In genomic region chr5:53041740-53042139, GRCh38 we compare ENCODE assay signal across 23 cellular contexts. TPM values are rescaled to one million over a fixed set of nuclear protein-coding genes. Genes with fewer than 3 reads are reported as not detected.
DNase-seq lines count a peak whose midpoint lies in the region; ATAC-seq and TF ChIP-seq lines count a peak whose summit lies in the region.
"Had no signal": no experiment of that assay in that cellular context is flagged by ENCODE, and none has a peak within 500 bp of the region (broad histone marks: within the 10 kb centered on the region; RNA-seq: fewer than 3 reads in every experiment).

No MANE protein-coding gene starts in this region.

- no peaks in the 10 kb centered on the region for H3K27me3 ChIP-seq in ACC112 (ENCODE audit: insufficient read depth, low read length)
- no peaks in the 10 kb centered on the region for H3K27me3 ChIP-seq in BLaER1 treated with 17β-estradiol and CSF1 and Interleukin-3, amounts not matched to agents 10 nM and 100 nM
- no peaks in the 10 kb centered on the region for H3K27me3 ChIP-seq in Loucy (ENCODE audit: insufficient read depth, low read length, poor library complexity, severe bottlenecking)
- H3K27me3 ChIP-seq: adrenal gland, gastroesophageal sphincter had no signal

- peaks cover 10% of the 10 kb centered on the region for H3K79me2 ChIP-seq in ACC112 (ENCODE audit: control insufficient read depth, insufficient read depth, low read length, unreplicated experiment)
- no peaks in the 10 kb centered on the region for H3K79me2 ChIP-seq in Loucy (ENCODE audit: insufficient read depth, low read length)

- no peak for TF ChIP-seq CTCF in Loucy (conservative IDR thresholded peaks at IDR 0.05; ENCODE audit: low read length)
- no peak for TF ChIP-seq CTCF in GM13977 (IDR thresholded peaks at IDR 0.05; ENCODE audit: extremely low read depth, insufficient read depth, missing control alignments)

- H2AFZ ChIP-seq in ACC112 (ENCODE audit: low read length, unreplicated experiment) (peak overlapping the region; percentile 6), Loucy (ENCODE audit: low read length) (peak overlapping the region; percentile 49; the same call in 1 of the 2 replicates)

- no peaks in the 10 kb centered on the region for H4K20me1 ChIP-seq in BLaER1 treated with 17β-estradiol and CSF1 and Interleukin-3, amounts not matched to agents 10 nM and 100 nM
- H4K20me1 ChIP-seq in Loucy (ENCODE audit: insufficient read depth, low read length, poor library complexity, severe bottlenecking): no peaks in the 10 kb centered on the region

- intact Hi-C loops in left colon (cut with DNase I, micrococcal nuclease): no loop called here

- no peak for ATAC-seq in left colon
- ATAC-seq: gastroesophageal sphincter had no signal

- in situ Hi-C loops in GM13977 (cut with MboI; ENCODE audit: low pct_unique_long_range_greater_than_20kb, low sequenced_read_pairs, unreplicated experiment): no loop called here

- no peak overlapping the region for H3K9ac ChIP-seq in BLaER1 treated with 17β-estradiol and CSF1 and Interleukin-3, amounts not matched to agents 10 nM and 100 nM
- H3K9ac ChIP-seq in Loucy (ENCODE audit: low read depth, low read length, poor library complexity, severe bottlenecking): peak overlapping the region; percentile 11

- H3K27ac ChIP-seq in ACC112 (ENCODE audit: low read depth, low read length): no peak overlapping the region
- no peak overlapping the region for H3K27ac ChIP-seq in BLaER1 treated with 17β-estradiol and CSF1 and Interleukin-3, amounts not matched to agents 10 nM and 100 nM
- peak overlapping the region; percentile 95 for H3K27ac ChIP-seq in epithelial cell of prostate
- H3K27ac ChIP-seq: adrenal gland, gastroesophageal sphincter had no signal

- H3K9me3 ChIP-seq in BLaER1 treated with 17β-estradiol and CSF1 and Interleukin-3, amounts not matched to agents 10 nM and 100 nM (replicated peaks in 1 of 11): no peaks in the 10 kb centered on the region
- no peaks in the 10 kb centered on the region for H3K9me3 ChIP-seq in Loucy (ENCODE audit: insufficient read depth, low read depth, low read length)
- H3K9me3 ChIP-seq: adrenal gland, gastroesophageal sphincter, mucosa of descending colon had no signal

- H3K4me2 ChIP-seq in BLaER1 treated with 17β-estradiol and CSF1 and Interleukin-3, amounts not matched to agents 10 nM and 100 nM: peak overlapping the region in 6 of 11 experiments; percentile 6 to 61 (median 42); a peak in 8 of 22 replicates
- peak overlapping the region; percentile 55 for H3K4me2 ChIP-seq in Loucy (ENCODE audit: low read depth, low read length, poor library complexity, severe bottlenecking)

- H3K9me2 ChIP-seq in Loucy (replicated peaks; ENCODE audit: low read depth, low read length): no peaks in the 10 kb centered on the region

- H3K4me1 ChIP-seq in ACC112 (ENCODE audit: control insufficient read depth, insufficient read depth, low read length, unreplicated experiment): peaks cover 54% of the 10 kb centered on the region
- peaks cover 0 to 89% (median 43%) of the 10 kb centered on the region in 10 experiments; a peak in 16 of 20 replicates for H3K4me1 ChIP-seq in BLaER1 treated with 17β-estradiol and CSF1 and Interleukin-3, amounts not matched to agents 10 nM and 100 nM
- H3K4me1 ChIP-seq in Loucy (ENCODE audit: insufficient read depth, low read length, poor library complexity, severe bottlenecking): peaks cover 49% of the 10 kb centered on the region

- no peak for DNase-seq in epithelial cell of prostate (ENCODE audit: low read depth, low spot score)
- DNase-seq in GM13977 (ENCODE audit: low spot score): no peak
- DNase-seq in left colon: no peak
- no peak for DNase-seq in RKO (ENCODE audit: low spot score)
- DNase-seq: activated T-cell treated with anti-CD3 and anti-CD28 coated beads, Interleukin-2, amount 50 U/mL, for 4 hours; adrenal gland; C1 segment of cervical spinal cord; cerebellar nuclear complex; dermis blood vessel endothelial cell; GDM1; hippocampal formation; mucosa of descending colon; NCI-H1048; NCI-H1694 treated with DMSO at 0.1 percent for 48 hours; NCI-H2171; NCI-H510A; nephron progenitor cell had no signal

- H3K4me3 ChIP-seq in ACC112 (ENCODE audit: low read depth, low read length) (no peak overlapping the region), Loucy (ENCODE audit: low read length, poor library complexity, severe bottlenecking) (peak overlapping the region; percentile 62)
- no peak overlapping the region for H3K4me3 ChIP-seq in BLaER1 treated with 17β-estradiol and CSF1 and Interleukin-3, amounts not matched to agents 10 nM and 100 nM
- H3K4me3 ChIP-seq: gastroesophageal sphincter, lung, mucosa of descending colon had no signal

- no peaks in the 10 kb centered on the region for H3K36me3 ChIP-seq in ACC112 (ENCODE audit: insufficient read depth, low read length)
- H3K36me3 ChIP-seq in BLaER1 treated with 17β-estradiol and CSF1 and Interleukin-3, amounts not matched to agents 10 nM and 100 nM: no peaks in the 10 kb centered on the region
- H3K36me3 ChIP-seq in Loucy (ENCODE audit: insufficient read depth, low read length): no peaks in the 10 kb centered on the region
- H3K36me3 ChIP-seq: adrenal gland, gastroesophageal sphincter had no signal

- H3F3A ChIP-seq in Loucy (ENCODE audit: low read depth): no peaks in the 10 kb centered on the region

RNA-seq across cellular contexts. Expression of gene ITGA2, which starts 52.6 kb away (rescaled TPM):
- total RNA-seq in left colon: 10 to 100 TPM; 17.6 to 19.2 TPM
- total RNA-seq: OCI-LY7 had no signal
